ENCODE assay signal across 8 cellular contexts in the genomic region with DNA sequence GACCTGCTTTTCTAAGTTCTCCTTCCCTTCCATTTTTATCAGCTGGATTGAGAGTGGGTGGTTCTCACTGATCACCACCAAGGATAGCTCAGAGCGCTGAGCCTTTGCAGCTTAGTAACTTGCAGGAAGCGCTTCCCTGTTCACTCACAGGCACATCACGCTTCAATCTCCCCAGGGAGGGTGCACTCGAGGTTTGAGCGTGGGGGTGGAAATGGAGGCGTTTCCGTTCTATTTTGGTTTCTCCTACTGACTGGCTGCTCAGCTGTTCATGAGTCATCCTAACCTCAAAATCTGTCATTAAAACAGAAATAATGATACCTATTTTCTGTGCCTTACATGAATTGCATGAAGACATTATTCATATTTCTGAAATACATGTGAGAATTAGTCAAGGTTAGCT.
DNase-seq lines count a peak whose midpoint lies in the region; ATAC-seq, FAIRE-seq and TF ChIP-seq lines count a peak whose summit lies in the region.

No MANE protein-coding gene starts in this region.

- H3K27me3 ChIP-seq in psoas muscle (ENCODE audit: insufficient read depth in 3 of 3, low read length in 2 of 3), result no peaks in the 10 kb centered on the region

- DNase-seq in COR-L47 (lab: John Stamatoyannopoulos, UW), result peak; percentile 22
- peak; percentile 87 for DNase-seq in RCC 7860 (ENCODE audit: low spot score)
- peak in 3 of 4 experiments; percentile 0 to 12 (median 4) for DNase-seq in activated naive CD4-positive, alpha-beta T cell (lab: John Stamatoyannopoulos, UW)
- peak; percentile 66 for DNase-seq in glutamatergic neuron
- DNase-seq in psoas muscle, result peak; percentile 81 to 88
- DNase-seq in NCI-H187 (lab: John Stamatoyannopoulos, UW), result no peak

- H3K4me1 ChIP-seq in psoas muscle, result peaks cover 25% of the 10 kb centered on the region

- peak; percentile 95 for FAIRE-seq in RCC 7860 (lab: Jason Lieb, UNC)

- WGBS in psoas muscle, 3 donors, result 0 to 1% (median 0%) methylated on average over 7 of the region's 7 CpGs

- TF ChIP-seq CTCF in glutamatergic neuron (IDR thresholded peaks at IDR 0.05; ENCODE audit: partially characterized antibody, unreplicated experiment) (no peak), psoas muscle (IDR thresholded peaks at IDR 0.05) (no peak)

- peak; percentile 97 for ATAC-seq in GM19463 (IDR thresholded peaks at IDR 0.05; ENCODE audit: unreplicated experiment)
- peak; percentile 90 for ATAC-seq in HG03469 (IDR thresholded peaks at IDR 0.05; ENCODE audit: unreplicated experiment)
- peak; percentile 98 to 100 (median 99) for ATAC-seq in psoas muscle

- intact Hi-C loops in psoas muscle (cut with DNase I), result loop anchor here in 1 of 2 donors (2.0 kb wide), 1 partner anchor 290 kb away; no protein-coding TSS in a partner anchor

- peak overlapping the region; percentile 68 for H3K27ac ChIP-seq in psoas muscle

- H3K4me1 Mint-ChIP-seq in glutamatergic neuron (ENCODE audit: low read depth, unreplicated experiment), result peaks cover 14% of the 10 kb centered on the region

- no peaks in the 10 kb centered on the region for H3K9me3 ChIP-seq in psoas muscle

- H3K9me3 Mint-ChIP-seq in glutamatergic neuron (ENCODE audit: unreplicated experiment), result no peaks in the 10 kb centered on the region

- peaks cover 2% of the 10 kb centered on the region for H3K27me3 Mint-ChIP-seq in glutamatergic neuron (ENCODE audit: unreplicated experiment)

- no peaks in the 10 kb centered on the region for H3K36me3 Mint-ChIP-seq in glutamatergic neuron (ENCODE audit: unreplicated experiment)

- no peak overlapping the region for H3K4me3 Mint-ChIP-seq in glutamatergic neuron (ENCODE audit: unreplicated experiment)

- no peaks in the 10 kb centered on the region for H3K36me3 ChIP-seq in psoas muscle (ENCODE audit: insufficient read depth in 1 of 2, low read depth in 1 of 2)

- peak overlapping the region; percentile 41 for H3K27ac Mint-ChIP-seq in glutamatergic neuron (ENCODE audit: unreplicated experiment)

- no peak overlapping the region for H3K4me3 ChIP-seq in psoas muscle

Comparison
In these comparisons a context has a peak if more than half of its experiments do, and no peak if none do; other contexts are left out.
1. DNase-seq: peak in COR-L47 (single experiment), RCC 7860 (single experiment), activated naive CD4-positive, alpha-beta T cell (3 of 4), glutamatergic neuron (single experiment) and psoas muscle (2 of 2); none in NCI-H187 (0 of 2).
2. Peak in every context shown above with its lines, with median percentiles within 50 percentile points of each other: ATAC-seq.